In the genomic region with DNA sequence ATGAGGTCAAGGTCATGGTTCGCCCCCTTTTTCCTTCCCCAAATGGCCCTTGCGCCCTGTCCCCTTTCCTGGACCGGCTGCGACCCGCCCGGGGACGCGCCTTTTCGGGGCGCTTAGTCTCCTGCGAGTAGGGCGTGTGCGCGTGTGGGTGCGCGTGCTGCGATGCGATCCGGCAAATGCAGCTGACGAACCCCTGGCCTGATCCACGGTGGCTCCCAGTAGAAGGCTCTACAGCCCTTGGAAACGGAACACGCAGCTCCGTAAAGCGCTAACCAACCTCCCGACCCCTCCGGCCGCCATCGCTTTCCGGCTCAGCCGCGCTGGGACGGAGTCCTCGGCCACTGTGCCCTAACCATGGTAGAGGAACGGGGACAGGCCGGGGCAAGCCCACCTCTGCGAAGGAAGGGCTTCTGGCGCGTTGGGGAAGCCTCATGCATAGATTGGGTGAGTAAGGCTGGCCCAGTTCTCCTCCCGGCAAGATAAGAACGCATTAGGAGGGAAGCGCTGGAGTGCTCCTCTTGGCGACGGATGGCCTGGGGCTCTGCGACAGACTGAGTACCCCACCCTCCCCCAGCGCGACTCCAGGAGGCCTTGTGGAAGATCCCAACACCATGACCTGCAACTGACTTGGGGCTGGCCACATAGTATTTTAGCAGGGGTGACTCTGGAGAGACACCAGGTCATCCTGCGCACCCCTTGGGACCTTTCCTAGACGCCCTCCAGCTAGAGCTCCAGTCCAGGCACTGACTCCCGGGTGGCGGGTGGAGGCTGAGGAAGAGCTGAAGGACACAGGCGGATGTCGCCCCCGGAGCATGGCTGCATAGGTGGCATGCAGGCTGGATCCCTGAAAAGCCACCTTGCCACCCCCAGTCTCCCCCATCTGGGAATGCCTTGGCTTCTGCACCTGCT, we compare ENCODE assay signal across 8 cellular contexts. TPM values are rescaled to one million over a fixed set of nuclear protein-coding genes. Genes with fewer than 3 reads are reported as not detected.
A peak's percentile ranks its signal among the peaks of the same experiment; 100 is the strongest.
DNase-seq lines count a peak whose midpoint lies in the region; ATAC-seq and TF ChIP-seq lines count a peak whose summit lies in the region.

No MANE protein-coding gene starts in this region.

- H3K27ac ChIP-seq in heart left ventricle (peak overlapping the region in 4 of 12 donors; percentile 8 to 38 (median 22)), sigmoid colon (peak overlapping the region in 1 of 4 donors; percentile 31)

- peak overlapping the region; percentile 95 for H3K4me3 Mint-ChIP-seq in WTC11

- 14 to 23% (median 18%) methylated on average over 22 to 54 of the region's 54 CpGs for WGBS in heart left ventricle, 4 donors
- 16 to 17% methylated on average over 54 of the region's 54 CpGs for WGBS in sigmoid colon, 2 donors

- intact Hi-C loops in heart left ventricle (cut with DNase I) (no loop called here), sigmoid colon (cut with DNase I) (no loop called here)

- peaks cover 26% of the 10 kb centered on the region for H3K4me1 Mint-ChIP-seq in WTC11

- DNase-seq in GM12865 (ENCODE audit: low read depth) (no peak), WTC11 (ENCODE audit: low spot score) (peak; percentile 45), heart left ventricle (no peak), sigmoid colon (no peak), SHP77 (lab: John Stamatoyannopoulos, UW) (no peak)
- no peak for DNase-seq in activated CD4-positive, CD25-positive, alpha-beta regulatory T cell (lab: John Stamatoyannopoulos, UW)

- peaks cover 56% of the 10 kb centered on the region for H3K27me3 Mint-ChIP-seq in WTC11 (ENCODE audit: low read depth)

- TF ChIP-seq EP300 in sigmoid colon (IDR thresholded peaks at IDR 0.05), result no peak

- CTCF ChIA-PET in WTC11 (lab: Charles Lee), result interaction anchor here (0.7 to 3.6 kb wide), 13 partner anchors 10 to 299 kb away, joined by 3 to 92 read pairs (median 5); partner anchors contain the start of genes FASTKD5 and UBOX5

- no peaks in the 10 kb centered on the region for H3K36me3 ChIP-seq in heart left ventricle
- no peaks in the 10 kb centered on the region for H3K36me3 ChIP-seq in sigmoid colon

- H3K4me3 ChIP-seq in GM12865 (ENCODE audit: low read depth, low read length) (peak overlapping the region; percentile 66), heart left ventricle (peak overlapping the region; percentile 50 to 86 (median 66)), sigmoid colon (peak overlapping the region; percentile 23 to 63 (median 57))

- no peaks in the 10 kb centered on the region for H3K9me3 Mint-ChIP-seq in WTC11

- ATAC-seq in WTC11 (peak; percentile 11), heart left ventricle (peak in 2 of 4 donors; percentile 8 to 11), HG02870 (IDR thresholded peaks at IDR 0.05; ENCODE audit: unreplicated experiment) (no peak), GM19351 (IDR thresholded peaks at IDR 0.05; ENCODE audit: unreplicated experiment) (no peak)

- H3K9me3 ChIP-seq in heart left ventricle, result no peaks in the 10 kb centered on the region
- no peaks in the 10 kb centered on the region for H3K9me3 ChIP-seq in sigmoid colon

- H3K4me1 ChIP-seq in heart left ventricle (peaks cover 0 to 29% (median 17%) of the 10 kb centered on the region in 12 donors), sigmoid colon (peaks cover 0 to 24% (median 23%) of the 10 kb centered on the region in 4 donors)

- H3K36me3 Mint-ChIP-seq in WTC11, result no peaks in the 10 kb centered on the region

- no peak for TF ChIP-seq CTCF in GM12865 (IDR thresholded peaks at IDR 0.05; ENCODE audit: insufficient read depth, low read depth, low read length, missing control alignments)
- no peak for TF ChIP-seq CTCF in WTC11 (IDR thresholded peaks at IDR 0.05)
- TF ChIP-seq CTCF in heart left ventricle (IDR thresholded peaks at IDR 0.05), result no peak
- TF ChIP-seq CTCF in sigmoid colon (IDR thresholded peaks at IDR 0.05), result no peak

- H3K27ac Mint-ChIP-seq in WTC11, result no peak overlapping the region; the same call in 1 of the 2 replicates

- no peak for TF ChIP-seq POLR2A in heart left ventricle (IDR thresholded peaks at IDR 0.05)
- TF ChIP-seq POLR2A in sigmoid colon (IDR thresholded peaks at IDR 0.05), result no peak

- POLR2A ChIA-PET in WTC11 (lab: Charles Lee), result interaction anchor here (0.5 to 2.0 kb wide), 6 partner anchors 9 to 66 kb away, joined by 3 to 25 read pairs (median 3); partner anchors contain the start of gene LZTS3

- peaks cover 5 to 54% (median 38%) of the 10 kb centered on the region in 9 donors for H3K27me3 ChIP-seq in heart left ventricle
- peaks cover 33 to 97% (median 61%) of the 10 kb centered on the region in 3 donors for H3K27me3 ChIP-seq in sigmoid colon

TF ChIP-seq in WTC11, 78 proteins besides CTCF, POLR2A, EP300 and RAD21 (continues in another document):
- no peak for TF ChIP-seq ELF4 (CRISPR knock-in tag; IDR thresholded peaks at IDR 0.05; ENCODE audit: low read depth)
- no peak for TF ChIP-seq MXD4 (CRISPR knock-in tag; IDR thresholded peaks at IDR 0.05; ENCODE audit: borderline replicate concordance)
- no peak for TF ChIP-seq CBFB (CRISPR knock-in tag; IDR thresholded peaks at IDR 0.05; ENCODE audit: low read depth)
- TF ChIP-seq, protein P1, sequence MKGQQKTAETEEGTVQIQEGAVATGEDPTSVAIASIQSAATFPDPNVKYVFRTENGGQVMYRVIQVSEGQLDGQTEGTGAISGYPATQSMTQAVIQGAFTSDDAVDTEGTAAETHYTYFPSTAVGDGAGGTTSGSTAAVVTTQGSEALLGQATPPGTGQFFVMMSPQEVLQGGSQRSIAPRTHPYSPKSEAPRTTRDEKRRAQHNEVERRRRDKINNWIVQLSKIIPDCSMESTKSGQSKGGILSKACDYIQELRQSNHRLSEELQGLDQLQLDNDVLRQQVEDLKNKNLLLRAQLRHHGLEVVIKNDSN (CRISPR knock-in tag; IDR thresholded peaks at IDR 0.05), result no peak; the same call in 1 of the 2 replicates
- TF ChIP-seq, protein P2, sequence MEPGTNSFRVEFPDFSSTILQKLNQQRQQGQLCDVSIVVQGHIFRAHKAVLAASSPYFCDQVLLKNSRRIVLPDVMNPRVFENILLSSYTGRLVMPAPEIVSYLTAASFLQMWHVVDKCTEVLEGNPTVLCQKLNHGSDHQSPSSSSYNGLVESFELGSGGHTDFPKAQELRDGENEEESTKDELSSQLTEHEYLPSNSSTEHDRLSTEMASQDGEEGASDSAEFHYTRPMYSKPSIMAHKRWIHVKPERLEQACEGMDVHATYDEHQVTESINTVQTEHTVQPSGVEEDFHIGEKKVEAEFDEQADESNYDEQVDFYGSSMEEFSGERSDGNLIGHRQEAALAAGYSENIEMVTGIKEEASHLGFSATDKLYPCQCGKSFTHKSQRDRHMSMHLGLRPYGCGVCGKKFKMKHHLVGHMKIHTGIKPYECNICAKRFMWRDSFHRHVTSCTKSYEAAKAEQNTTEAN (CRISPR knock-in tag; IDR thresholded peaks at IDR 0.05), result no peak
- TF ChIP-seq, protein P3, sequence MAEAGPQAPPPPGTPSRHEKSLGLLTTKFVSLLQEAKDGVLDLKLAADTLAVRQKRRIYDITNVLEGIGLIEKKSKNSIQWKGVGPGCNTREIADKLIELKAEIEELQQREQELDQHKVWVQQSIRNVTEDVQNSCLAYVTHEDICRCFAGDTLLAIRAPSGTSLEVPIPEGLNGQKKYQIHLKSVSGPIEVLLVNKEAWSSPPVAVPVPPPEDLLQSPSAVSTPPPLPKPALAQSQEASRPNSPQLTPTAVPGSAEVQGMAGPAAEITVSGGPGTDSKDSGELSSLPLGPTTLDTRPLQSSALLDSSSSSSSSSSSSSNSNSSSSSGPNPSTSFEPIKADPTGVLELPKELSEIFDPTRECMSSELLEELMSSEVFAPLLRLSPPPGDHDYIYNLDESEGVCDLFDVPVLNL (CRISPR knock-in tag; IDR thresholded peaks at IDR 0.05; ENCODE audit: borderline replicate concordance, low read depth), result no peak
- TF ChIP-seq, protein P4, sequence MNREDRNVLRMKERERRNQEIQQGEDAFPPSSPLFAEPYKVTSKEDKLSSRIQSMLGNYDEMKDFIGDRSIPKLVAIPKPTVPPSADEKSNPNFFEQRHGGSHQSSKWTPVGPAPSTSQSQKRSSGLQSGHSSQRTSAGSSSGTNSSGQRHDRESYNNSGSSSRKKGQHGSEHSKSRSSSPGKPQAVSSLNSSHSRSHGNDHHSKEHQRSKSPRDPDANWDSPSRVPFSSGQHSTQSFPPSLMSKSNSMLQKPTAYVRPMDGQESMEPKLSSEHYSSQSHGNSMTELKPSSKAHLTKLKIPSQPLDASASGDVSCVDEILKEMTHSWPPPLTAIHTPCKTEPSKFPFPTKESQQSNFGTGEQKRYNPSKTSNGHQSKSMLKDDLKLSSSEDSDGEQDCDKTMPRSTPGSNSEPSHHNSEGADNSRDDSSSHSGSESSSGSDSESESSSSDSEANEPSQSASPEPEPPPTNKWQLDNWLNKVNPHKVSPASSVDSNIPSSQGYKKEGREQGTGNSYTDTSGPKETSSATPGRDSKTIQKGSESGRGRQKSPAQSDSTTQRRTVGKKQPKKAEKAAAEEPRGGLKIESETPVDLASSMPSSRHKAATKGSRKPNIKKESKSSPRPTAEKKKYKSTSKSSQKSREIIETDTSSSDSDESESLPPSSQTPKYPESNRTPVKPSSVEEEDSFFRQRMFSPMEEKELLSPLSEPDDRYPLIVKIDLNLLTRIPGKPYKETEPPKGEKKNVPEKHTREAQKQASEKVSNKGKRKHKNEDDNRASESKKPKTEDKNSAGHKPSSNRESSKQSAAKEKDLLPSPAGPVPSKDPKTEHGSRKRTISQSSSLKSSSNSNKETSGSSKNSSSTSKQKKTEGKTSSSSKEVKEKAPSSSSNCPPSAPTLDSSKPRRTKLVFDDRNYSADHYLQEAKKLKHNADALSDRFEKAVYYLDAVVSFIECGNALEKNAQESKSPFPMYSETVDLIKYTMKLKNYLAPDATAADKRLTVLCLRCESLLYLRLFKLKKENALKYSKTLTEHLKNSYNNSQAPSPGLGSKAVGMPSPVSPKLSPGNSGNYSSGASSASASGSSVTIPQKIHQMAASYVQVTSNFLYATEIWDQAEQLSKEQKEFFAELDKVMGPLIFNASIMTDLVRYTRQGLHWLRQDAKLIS (CRISPR knock-in tag; IDR thresholded peaks at IDR 0.05; ENCODE audit: borderline replicate concordance), result no peak
- no peak for TF ChIP-seq CREB1 (CRISPR knock-in tag; IDR thresholded peaks at IDR 0.05)

RNA-seq across cellular contexts. Expression of gene SLC4A11, which starts 1.1 kb away (rescaled TPM):
- total RNA-seq in WTC11 (2021) (30.4 to 39.5 TPM (median 34.5 TPM) in 3 replicates), heart left ventricle (1 to 10 TPM in 1 of 9 donors, under 1 TPM in 7, not detected in 1; 0.11 to 1.0 (median 0.22) TPM), sigmoid colon (under 1 TPM in 1 of 4 donors, not detected in 3; 0.36 TPM)
- polyA plus RNA-seq in heart left ventricle (under 1 TPM; 0.08 to 0.23 TPM), sigmoid colon (1 to 10 TPM in 1 of 3 donors, not detected in 2; 2.1 TPM)

RNA-seq across cellular contexts. Expression of gene ITPA, which starts 30.8 kb away (rescaled TPM):
- 83.4 to 104 TPM (median 88.5 TPM) in 3 replicates for total RNA-seq in WTC11 (2021)
- total RNA-seq in heart left ventricle, result 10 to 100 TPM; 15.3 to 37.8 (median 20.6) TPM
- 10 to 100 TPM; 28.6 to 48.3 TPM for polyA plus RNA-seq in heart left ventricle
- 10 to 100 TPM; 17.1 to 31.7 (median 22.6) TPM for total RNA-seq in sigmoid colon
- polyA plus RNA-seq in sigmoid colon, result 10 to 100 TPM; 47.4 to 92.5 (median 47.9) TPM

RNA-seq across cellular contexts. Expression of gene DDRGK1, which starts 35.6 kb away (rescaled TPM):
- total RNA-seq in WTC11 (2021) (46.4 to 60.6 TPM (median 52.7 TPM) in 3 replicates), heart left ventricle (10 to 100 TPM; 26.0 to 55.5 (median 35.5) TPM), sigmoid colon (10 to 100 TPM; 56.0 to 86.1 (median 73.6) TPM)
- polyA plus RNA-seq in heart left ventricle (10 to 100 TPM; 25.1 to 78.3 TPM), sigmoid colon (10 to 100 TPM; 16.8 to 74.3 (median 19.9) TPM)

Comparison
In these comparisons a context has a peak if more than half of its experiments do, and no peak if none do; other contexts are left out.
1. RNA of gene SLC4A11, which starts 1.1 kb away (total RNA-seq): 30.4 to 39.5 TPM in WTC11; 0.11 to 1.0 TPM in heart left ventricle and 0.36 TPM in sigmoid colon; every median in the first group is over 10 times any median in the second.
2. Peak in every context shown above with its lines, with median percentiles within 50 percentile points of each other: H3K4me3 ChIP-seq.